Comparison of ENCODE assay signal across 13 cellular contexts in the genomic region with DNA sequence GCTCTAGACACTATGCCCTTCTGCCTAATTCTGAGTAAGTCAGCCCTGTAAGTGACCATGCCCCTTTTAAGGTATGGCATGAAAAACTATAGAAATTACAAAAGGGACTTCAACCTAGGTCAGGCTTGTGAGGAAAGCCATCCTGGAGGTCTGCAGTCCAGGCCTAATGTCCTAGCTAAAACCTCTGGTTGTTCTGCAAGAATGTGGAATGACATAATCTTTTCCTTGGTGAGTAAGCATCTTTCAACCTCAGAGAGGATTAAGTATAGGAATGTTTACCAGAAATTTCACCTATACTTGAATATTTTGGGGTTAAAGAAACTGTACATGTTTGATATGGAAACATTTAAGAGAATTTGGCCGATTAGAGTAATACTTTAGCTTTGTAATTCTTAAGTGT. TPM values are rescaled to one million over a fixed set of nuclear protein-coding genes. Genes with fewer than 3 reads are reported as not detected.
DNase-seq lines count a peak whose midpoint lies in the region; ATAC-seq, FAIRE-seq and TF ChIP-seq lines count a peak whose summit lies in the region.
"Had no signal": no experiment of that assay in that cellular context is flagged by ENCODE, and none has a peak within 500 bp of the region (broad histone marks: within the 10 kb centered on the region; RNA-seq: fewer than 3 reads in every experiment).

No MANE protein-coding gene starts in this region.

- H3K79me2 ChIP-seq in ACC112 (ENCODE audit: control insufficient read depth, insufficient read depth, low read length, unreplicated experiment) (no peaks in the 10 kb centered on the region), keratinocyte (ENCODE audit: control insufficient read depth, insufficient read depth, low read length) (no peaks in the 10 kb centered on the region)

- dilution Hi-C loops in keratinocyte (cut with MboI; ENCODE audit: extremely low pct_ligation_motif_present, low sequenced_read_pairs), result no loop called here

- H3K9ac ChIP-seq in keratinocyte (ENCODE audit: control insufficient read depth, extremely low read depth, insufficient read depth, low read length), result no peak overlapping the region

- TF ChIP-seq CTCF in astrocyte of the cerebellum (IDR thresholded peaks at IDR 0.05; ENCODE audit: low read depth, low read length, missing control alignments) (no peak), keratinocyte (optimal IDR thresholded peaks at IDR 0.05 in 1 of 3, IDR thresholded peaks at IDR 0.05 in 1 of 3, conservative IDR thresholded peaks at IDR 0.05 in 1 of 3; ENCODE audit: extremely low read depth in 1 of 3, insufficient read depth in 2 of 3, low read length in 3 of 3) (no peak)

- in situ Hi-C loops in astrocyte of the cerebellum (cut with HindIII; ENCODE audit: low sequenced_read_pairs), result no loop called here

- peak overlapping the region; percentile 13 for H3K4me2 ChIP-seq in keratinocyte (ENCODE audit: control insufficient read depth, extremely low read depth, insufficient read depth, low read depth, low read length)

- H3K27ac ChIP-seq in ACC112 (ENCODE audit: low read depth, low read length) (peak overlapping the region; percentile 88), keratinocyte (ENCODE audit: control insufficient read depth, insufficient read depth, low read length) (no peak overlapping the region)
- H3K27ac ChIP-seq: dorsolateral prefrontal cortex had no signal

- H3K4me1 ChIP-seq in ACC112 (ENCODE audit: control insufficient read depth, insufficient read depth, low read length, unreplicated experiment), result peaks cover 26% of the 10 kb centered on the region
- H3K4me1 ChIP-seq in keratinocyte (ENCODE audit: control insufficient read depth, extremely low read depth, insufficient read depth, low read length), result peaks cover 22% of the 10 kb centered on the region

- H3K9me1 ChIP-seq in keratinocyte (ENCODE audit: control insufficient read depth, extremely low read depth, insufficient read depth, low read length), result no peaks in the 10 kb centered on the region

- H3K36me3 ChIP-seq in ACC112 (ENCODE audit: insufficient read depth, low read length), result no peaks in the 10 kb centered on the region
- no peaks in the 10 kb centered on the region for H3K36me3 ChIP-seq in keratinocyte (ENCODE audit: control insufficient read depth in 2 of 2, extremely low read depth in 1 of 2, insufficient read depth in 2 of 2, low read length in 2 of 2)

- H4K20me1 ChIP-seq in keratinocyte (ENCODE audit: control insufficient read depth, extremely low read depth, insufficient read depth, low read length), result no peaks in the 10 kb centered on the region

- H3K27me3 ChIP-seq in ACC112 (ENCODE audit: insufficient read depth, low read length), result no peaks in the 10 kb centered on the region
- no peaks in the 10 kb centered on the region for H3K27me3 ChIP-seq in keratinocyte (ENCODE audit: control insufficient read depth, extremely low read depth, insufficient read depth, low read length)
- H3K27me3 ChIP-seq: dorsolateral prefrontal cortex had no signal

- no peak for FAIRE-seq in keratinocyte (lab: Jason Lieb, UNC)

- H3K4me3 ChIP-seq in ACC112 (ENCODE audit: low read depth, low read length) (no peak overlapping the region), astrocyte of the cerebellum (ENCODE audit: low read depth, low read length) (no peak overlapping the region), keratinocyte (ENCODE audit: control insufficient read depth in 2 of 3, extremely low read depth in 1 of 3, insufficient read depth in 2 of 3, low read depth in 1 of 3, low read length in 3 of 3) (no peak overlapping the region)
- H3K4me3 ChIP-seq: dorsolateral prefrontal cortex had no signal

- ATAC-seq in HG03565 (IDR thresholded peaks at IDR 0.05; ENCODE audit: unreplicated experiment) (no peak), HG02642 (IDR thresholded peaks at IDR 0.05; ENCODE audit: poor library complexity, unreplicated experiment) (no peak)

- peak; percentile 71 for DNase-seq in HS-27A (ENCODE audit: low read depth)
- DNase-seq in astrocyte of the cerebellum (ENCODE audit: low read depth), result peak; percentile 40
- DNase-seq in keratinocyte (ENCODE audit: low read depth, low spot score), result peak; percentile 32
- no peak for DNase-seq in SW480 (ENCODE audit: low spot score)
- no peak for DNase-seq in NCI-H2081 (lab: John Stamatoyannopoulos, UW)
- DNase-seq: activated gamma-delta T cell treated with Interleukin-2 at 50 U/mL for 16 hours, dorsolateral prefrontal cortex, GF-D8, MM.1S, NCI-H526 had no signal

- H2AFZ ChIP-seq in ACC112 (ENCODE audit: low read length, unreplicated experiment), result no peak overlapping the region
- no peak overlapping the region for H2AFZ ChIP-seq in keratinocyte (ENCODE audit: control insufficient read depth, low read length)

- no peaks in the 10 kb centered on the region for H3K9me3 ChIP-seq in keratinocyte (ENCODE audit: control insufficient read depth, low read depth, low read length)

RNA-seq across cellular contexts. Expression of a gene that starts 23.8 kb away (rescaled TPM):
- 1.9 to 5.7 TPM (median 3.4 TPM) in 3 replicates for polyA plus RNA-seq in keratinocyte
- 4.1 TPM for polyA plus RNA-seq in keratinocyte (2011; ENCODE audit: low read depth)
- 1.2 and 2.2 TPM in 2 replicates for polyA plus RNA-seq in keratinocyte (2011; cell fraction: cytosol; rRNA removed)
- 2.7 and 3.7 TPM in 2 replicates for polyA plus RNA-seq in keratinocyte (2011; cell fraction: nucleus; rRNA removed)
- 5.3 and 9.3 TPM in 2 replicates for polyA plus RNA-seq in keratinocyte (2012; ENCODE audit: low replicate concordance)
- polyA minus RNA-seq in keratinocyte, result 1.4 to 6.8 TPM (median 2.2 TPM) in 3 replicates
- 3.1 TPM for polyA minus RNA-seq in keratinocyte (2011; cell fraction: cytosol; rRNA and poly(A)+ RNA removed)
- 1.9 and 3.1 TPM in 2 replicates for polyA minus RNA-seq in keratinocyte (2011; cell fraction: nucleus; rRNA and poly(A)+ RNA removed)

Comparison
In these comparisons a context has a peak if more than half of its experiments do, and no peak if none do; other contexts are left out.
1. DNase-seq: peak in HS-27A (single experiment), astrocyte of the cerebellum (single experiment) and keratinocyte (single experiment); none in SW480 (single experiment) and NCI-H2081 (0 of 2).